8 cellular contexts compared by ENCODE assay signal in genomic region chr16:24728891-24729242, GRCh38. TPM values are rescaled to one million over a fixed set of nuclear protein-coding genes. Genes with fewer than 3 reads are reported as not detected.
A peak's percentile ranks its signal among the peaks of the same experiment; 100 is the strongest.
DNase-seq lines count a peak whose midpoint lies in the region; ATAC-seq and TF ChIP-seq lines count a peak whose summit lies in the region.

No MANE protein-coding gene starts in this region.

- H3K27me3 ChIP-seq in trophoblast cell (ENCODE audit: insufficient read depth, low read length): no peaks in the 10 kb centered on the region

- no peak overlapping the region for H2BK12ac ChIP-seq in trophoblast cell (ENCODE audit: low read length)

- H4K8ac ChIP-seq in trophoblast cell (ENCODE audit: low read depth, low read length): peak overlapping the region; percentile 7

- no peak overlapping the region for H3K14ac ChIP-seq in trophoblast cell (ENCODE audit: low read length)

- peak overlapping the region; percentile 74 for H2BK5ac ChIP-seq in trophoblast cell (ENCODE audit: low read depth, low read length, poor library complexity)

- peaks cover 4% of the 10 kb centered on the region for H3K79me2 ChIP-seq in trophoblast cell (ENCODE audit: control insufficient read depth, insufficient read depth, low read length, poor library complexity)

- no peak overlapping the region for H4K91ac ChIP-seq in trophoblast cell (ENCODE audit: low read depth, low read length)

- H3K4me1 ChIP-seq in trophoblast cell (ENCODE audit: control insufficient read depth in 1 of 2, insufficient read depth in 2 of 2, low read length in 2 of 2): peaks cover 0 to 4% of the 10 kb centered on the region in 2 experiments

- peaks cover 26% of the 10 kb centered on the region for H3K4me1 Mint-ChIP-seq in T-helper 2 cell treated with Interferon-gamma antibody and Interleukin-4, amounts not matched to agents 5 μg/mL and 100 μg/mL, for 36 hours (ENCODE audit: low read depth)

- H3K9me3 ChIP-seq in trophoblast cell (ENCODE audit: insufficient read depth, low read depth, low read length): no peaks in the 10 kb centered on the region

- H2AK5ac ChIP-seq in trophoblast cell (ENCODE audit: low read length): no peak overlapping the region

- POLR2A ChIA-PET in RWPE1 (lab: Yijun Ruan, JAX; ENCODE audit: low non-redundant PET): no interaction called here

- no peaks in the 10 kb centered on the region for H3K9me3 Mint-ChIP-seq in T-helper 2 cell treated with Interferon-gamma antibody and Interleukin-4, amounts not matched to agents 5 μg/mL and 100 μg/mL, for 36 hours

- CTCF ChIA-PET in RWPE1 (lab: Yijun Ruan, JAX): interaction anchor here (0.6 kb wide), 2 partner anchors 93 to 116 kb away, joined by 3 to 4 read pairs; no protein-coding TSS in a partner anchor

- H3K27ac ChIP-seq in RWPE1: peak overlapping the region; percentile 97
- peak overlapping the region; percentile 87 for H3K27ac ChIP-seq in epithelial cell of prostate
- H3K27ac ChIP-seq in trophoblast cell (ENCODE audit: low read depth, low read length): peak overlapping the region; percentile 89

- H3K36me3 Mint-ChIP-seq in T-helper 2 cell treated with Interferon-gamma antibody and Interleukin-4, amounts not matched to agents 5 μg/mL and 100 μg/mL, for 36 hours (ENCODE audit: low read depth): peaks cover 21% of the 10 kb centered on the region

- peak overlapping the region; percentile 79 for H2BK120ac ChIP-seq in trophoblast cell (ENCODE audit: insufficient read depth, low read length, poor library complexity)

- H3K4me3 ChIP-seq in trophoblast cell (ENCODE audit: low read depth, low read length): peak overlapping the region; percentile 83

- H3K23ac ChIP-seq in trophoblast cell (ENCODE audit: low read length): no peak overlapping the region

- WGBS in trophoblast cell (ENCODE audit: extremely low coverage, insufficient coverage, insufficient read length): no CpG with 5 or more reads among the region's 8 CpGs

- no peak overlapping the region for H3K4ac ChIP-seq in trophoblast cell (ENCODE audit: low read depth, low read length)

- peak overlapping the region; percentile 92 for H3K27ac Mint-ChIP-seq in T-helper 2 cell treated with Interferon-gamma antibody and Interleukin-4, amounts not matched to agents 5 μg/mL and 100 μg/mL, for 36 hours

- H3K36me3 ChIP-seq in trophoblast cell (ENCODE audit: control insufficient read depth in 1 of 2, insufficient read depth in 2 of 2, low read length in 2 of 2): peaks cover 7 to 10% of the 10 kb centered on the region in 2 experiments

- no peaks in the 10 kb centered on the region for H3K27me3 Mint-ChIP-seq in T-helper 2 cell treated with Interferon-gamma antibody and Interleukin-4, amounts not matched to agents 5 μg/mL and 100 μg/mL, for 36 hours (ENCODE audit: low read depth)

- peak overlapping the region; percentile 87 for H3K4me3 Mint-ChIP-seq in T-helper 2 cell treated with Interferon-gamma antibody and Interleukin-4, amounts not matched to agents 5 μg/mL and 100 μg/mL, for 36 hours

- H4K12ac ChIP-seq in trophoblast cell (ENCODE audit: low read depth, low read length): no peak overlapping the region

- H3K79me1 ChIP-seq in trophoblast cell (ENCODE audit: low read length): peaks cover 9% of the 10 kb centered on the region

- H3K9ac ChIP-seq in trophoblast cell (ENCODE audit: low read length): no peak overlapping the region

- TF ChIP-seq CTCF in RWPE1 (conservative IDR thresholded peaks at IDR 0.05; ENCODE audit: low read depth): no peak

- no peak overlapping the region for H3K18ac ChIP-seq in trophoblast cell (ENCODE audit: low read length)

- H3K4me2 ChIP-seq in trophoblast cell (ENCODE audit: low read length): peak overlapping the region; percentile 79

- H2AFZ ChIP-seq in trophoblast cell (ENCODE audit: insufficient read depth, low read length, poor library complexity): no peak overlapping the region

- DNase-seq in T-helper 2 cell treated with Interferon-gamma antibody and Interleukin-4, amounts not matched to agents 5 μg/mL and 100 μg/mL, for 36 hours (ENCODE audit: low spot score): no peak
- DNase-seq in T-helper 2 cell: no peak
- peak; percentile 21 for DNase-seq in RWPE1 (ENCODE audit: low spot score)
- DNase-seq in epithelial cell of prostate (ENCODE audit: low read depth, low spot score): no peak
- DNase-seq in trophoblast cell: peak; percentile 69 to 90
- no peak for DNase-seq in NCI-H2196 (lab: John Stamatoyannopoulos, UW; ENCODE audit: unreplicated experiment)

- ATAC-seq in HG03135 (IDR thresholded peaks at IDR 0.05; ENCODE audit: unreplicated experiment): no peak
- ATAC-seq in HG03571 (IDR thresholded peaks at IDR 0.05; ENCODE audit: unreplicated experiment): no peak

RNA-seq across cellular contexts. Expression of gene TNRC6A, which starts 0.6 kb away (rescaled TPM):
- 19.9 and 21.5 TPM in 2 replicates for polyA plus RNA-seq in trophoblast cell (2013)

Comparison
In these comparisons a context has a peak if more than half of its experiments do, and no peak if none do; other contexts are left out.
1. DNase-seq: peak in RWPE1 (single experiment) and trophoblast cell (2 of 2); none in T-helper 2 cell treated with Interferon-gamma antibody and Interleukin-4, amounts not matched to agents 5 μg/mL and 100 μg/mL, for 36 hours (single experiment), T-helper 2 cell (0 of 5), epithelial cell of prostate (single experiment) and NCI-H2196 (single experiment).
2. Peak in every context shown above with its lines, with median percentiles within 50 percentile points of each other: H3K27ac ChIP-seq.